Comparison of ENCODE assay signal across 14 cellular contexts in the genomic region with DNA sequence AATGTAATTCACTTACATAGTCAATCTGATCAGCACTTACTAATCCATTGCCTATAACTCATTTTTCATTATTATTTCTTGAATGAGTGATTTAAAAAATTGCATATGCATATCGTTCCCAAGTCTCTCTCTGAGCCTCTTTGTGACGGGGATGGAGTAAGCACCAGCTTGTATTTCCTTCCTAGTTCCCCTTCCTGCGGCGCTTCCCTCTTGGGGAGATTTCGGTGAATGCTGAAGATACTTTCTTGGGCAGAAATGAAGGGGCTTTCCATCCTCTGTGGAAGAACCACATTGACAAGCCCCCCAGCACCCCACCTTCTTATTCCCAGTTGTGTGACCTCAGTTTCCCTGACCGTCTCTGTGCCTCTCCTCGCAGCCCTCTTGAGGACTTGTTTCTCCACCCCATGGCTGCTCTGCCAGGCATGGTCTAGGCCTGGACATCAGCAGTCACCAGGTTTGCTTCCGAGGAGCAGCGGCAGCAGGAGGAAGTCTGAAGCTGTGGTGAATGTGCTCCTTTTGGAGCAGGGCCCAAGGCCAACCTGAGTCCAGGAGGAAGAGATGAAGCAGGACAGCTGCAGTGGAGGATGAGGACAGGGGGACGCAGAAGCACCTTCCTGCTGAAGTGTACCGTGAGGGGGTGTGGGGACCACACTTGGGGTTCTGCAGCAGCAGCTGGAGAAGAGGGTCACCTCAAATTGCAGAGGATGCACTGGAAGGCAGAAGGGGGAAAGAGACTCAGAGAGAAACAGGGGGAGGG.
A peak's percentile ranks its signal among the peaks of the same experiment; 100 is the strongest.
DNase-seq lines count a peak whose midpoint lies in the region; ATAC-seq, FAIRE-seq and TF ChIP-seq lines count a peak whose summit lies in the region.
"Had no signal": no experiment of that assay in that cellular context is flagged by ENCODE, and none has a peak within 500 bp of the region (broad histone marks: within the 10 kb centered on the region; RNA-seq: fewer than 3 reads in every experiment).

No MANE protein-coding gene starts in this region.

- H3K36me3 ChIP-seq in GM23338 (ENCODE audit: insufficient read depth) (no peaks in the 10 kb centered on the region), GM12878 (ENCODE audit: control insufficient read depth in 2 of 2, insufficient read depth in 2 of 2, low read length in 1 of 2) (no peaks in the 10 kb centered on the region; a peak in 3 of 4 replicates), mucosa of descending colon (ENCODE audit: low read depth) (no peaks in the 10 kb centered on the region), stomach (no peaks in the 10 kb centered on the region), ascending aorta (no peaks in the 10 kb centered on the region)
- H3K36me3 ChIP-seq: sigmoid colon had no signal

- no peak overlapping the region; the same call in 2 of the 3 replicates for H3K4me3 Mint-ChIP-seq in GM23338
- H3K4me3 Mint-ChIP-seq: activated CD4-positive, alpha-beta T cell treated with anti-CD3 and anti-CD28 coated beads, Interleukin-2, amount 10 ng/mL, durations not matched to agents 7 days and 5 days; HFFc6 had no signal

- H3K27ac ChIP-seq in GM23338 (ENCODE audit: low read depth), result no peak overlapping the region
- H3K27ac ChIP-seq in GM12878 (ENCODE audit: control insufficient read depth, insufficient read depth), result peak overlapping the region; percentile 99
- H3K27ac ChIP-seq in stomach, result peak overlapping the region; percentile 87 to 98 (median 97)
- no peak overlapping the region for H3K27ac ChIP-seq in ascending aorta

- BruUV-seq in GM12878 (replicated peaks; lab: Mats Ljungman, UMichigan), result no TSS peak

- ATAC-seq in GM23338 (no peak), GM12878 (no peak), mucosa of descending colon (peak; percentile 22), HG03175 (IDR thresholded peaks at IDR 0.05; ENCODE audit: unreplicated experiment) (no peak)

- peaks cover 11% of the 10 kb centered on the region for H3K27me3 Mint-ChIP-seq in GM23338 (ENCODE audit: insufficient read depth, low read depth, poor library complexity)
- H3K27me3 Mint-ChIP-seq: activated CD4-positive, alpha-beta T cell treated with anti-CD3 and anti-CD28 coated beads, Interleukin-2, amount 10 ng/mL, durations not matched to agents 7 days and 5 days had no signal

- H3K9me2 ChIP-seq in GM23338 (ENCODE audit: insufficient read depth), result no peaks in the 10 kb centered on the region

- 0 out of 2 replicates have a peak overlapping the region, but pooled peaks have one; percentile 83 for H3K27ac Mint-ChIP-seq in GM23338
- H3K27ac Mint-ChIP-seq: activated CD4-positive, alpha-beta T cell treated with anti-CD3 and anti-CD28 coated beads, Interleukin-2, amount 10 ng/mL, durations not matched to agents 7 days and 5 days; HFFc6 had no signal

- 90% methylated on average over 11 of the region's 11 CpGs for whole genome bisulfite sequencing in GM12878 (ENCODE audit: insufficient coverage, insufficient replicate concordance, low lambda C conversion rate, missing lambda C conversion rate)
- WGBS in stomach, 5 donors, result 52 to 66% (median 63%) methylated on average over 11 of the region's 11 CpGs

- TF ChIP-seq EP300 in GM12878 (IDR thresholded peaks at IDR 0.05; ENCODE audit: borderline replicate concordance in 1 of 2, control insufficient read depth in 1 of 2, low read depth in 2 of 2, low read length in 2 of 2), result no peak
- TF ChIP-seq EP300 in stomach (IDR thresholded peaks at IDR 0.05), result no peak

- no peak for TF ChIP-seq RAD21 in GM12878 (IDR thresholded peaks at IDR 0.05; ENCODE audit: insufficient read depth, low read depth, low read length)

- peaks cover 37% of the 10 kb centered on the region for H3K4me1 Mint-ChIP-seq in GM23338

- H3K36me3 Mint-ChIP-seq in GM23338 (ENCODE audit: low read depth), result no peaks in the 10 kb centered on the region; the same call in 2 of the 3 replicates

- H3K79me2 ChIP-seq in GM23338 (replicated peaks; ENCODE audit: insufficient read depth), result no peaks in the 10 kb centered on the region
- peaks cover 94% of the 10 kb centered on the region for H3K79me2 ChIP-seq in GM12878 (ENCODE audit: control insufficient read depth, insufficient read depth, low read length)

- intact Hi-C loops in GM12878 (cut with micrococcal nuclease; ENCODE audit: unreplicated experiment), result loop anchor here (1.0 to 5.0 kb wide), 3 partner anchors 69 to 298 kb away; a partner anchor contains a TSS
- intact Hi-C loops in mucosa of descending colon (cut with DNase I, micrococcal nuclease), result loop anchor here in 1 of 2 donors (10.0 kb wide), 1 partner anchor 65 kb away; no protein-coding TSS in a partner anchor
- intact Hi-C loops in stomach (cut with DNase I; ENCODE audit: low total_unique reads), result no loop called here
- intact Hi-C loops in ascending aorta (cut with DNase I), result no loop called here

- SMC1A ChIA-PET in GM12878 (lab: Charles Lee; ENCODE audit: uncharacterized antibody, unreplicated experiment), result interaction anchor here (0.8 to 17.5 kb wide), 27 partner anchors 14 to 190 kb away, joined by 3 to 411 read pairs (median 7); a partner anchor contains a TSS

- H3K9ac ChIP-seq in GM12878 (ENCODE audit: control insufficient read depth, insufficient read depth, low read length), result peak overlapping the region; percentile 90

- H3K9me3 ChIP-seq in GM12878 (replicated peaks; ENCODE audit: control insufficient read depth, insufficient read depth, low read length), result no peaks in the 10 kb centered on the region; the same call in 2 of the 3 replicates
- no peaks in the 10 kb centered on the region for H3K9me3 ChIP-seq in mucosa of descending colon
- no peaks in the 10 kb centered on the region for H3K9me3 ChIP-seq in stomach
- no peaks in the 10 kb centered on the region for H3K9me3 ChIP-seq in ascending aorta
- H3K9me3 ChIP-seq: sigmoid colon had no signal

- 0 out of 2 replicates have a peak, but pooled peaks cover 3% of the 10 kb centered on the region for H3F3A ChIP-seq in GM23338 (replicated peaks; ENCODE audit: low read depth)

- no peak for TF ChIP-seq POLR2A in GM12878 (IDR thresholded peaks at IDR 0.05; ENCODE audit: low read depth, low read length)
- no peak for TF ChIP-seq POLR2A in stomach (IDR thresholded peaks at IDR 0.05)

- RAD21 ChIA-PET in GM12878 (lab: Charles Lee; ENCODE audit: unreplicated experiment), result interaction anchor here (0.9 to 14.9 kb wide), 18 partner anchors 19 to 186 kb away, joined by 3 to 419 read pairs (median 30); a partner anchor contains a TSS

- no peak overlapping the region for H3K4me2 ChIP-seq in GM23338
- H3K4me2 ChIP-seq in GM12878 (ENCODE audit: control insufficient read depth, insufficient read depth), result peak overlapping the region; percentile 94

- POLR2A ChIA-PET in GM12878 (lab: Charles Lee), result interaction anchor here (0.5 to 16.9 kb wide), 15 partner anchors 20 to 187 kb away, joined by 3 to 445 read pairs (median 31); a partner anchor contains a TSS

- H3K4me1 ChIP-seq in GM23338 (ENCODE audit: insufficient read depth) (peaks cover 20% of the 10 kb centered on the region), GM12878 (ENCODE audit: control insufficient read depth, insufficient read depth, low read length) (peaks cover 50% of the 10 kb centered on the region), mucosa of descending colon (ENCODE audit: low read depth) (peaks cover 41% of the 10 kb centered on the region), stomach (peaks cover 29 to 64% (median 46%) of the 10 kb centered on the region in 4 donors), ascending aorta (no peaks in the 10 kb centered on the region)

- no peak for TF ChIP-seq CTCF in GM23338 (conservative IDR thresholded peaks at IDR 0.05; ENCODE audit: low read depth in 2 of 2)
- no peak for TF ChIP-seq CTCF in GM12878 (IDR thresholded peaks at IDR 0.05 in 2 of 3, conservative IDR thresholded peaks at IDR 0.05 in 1 of 3; ENCODE audit: control insufficient read depth in 2 of 3, extremely low read depth in 1 of 3, insufficient read depth in 1 of 3, low read depth in 3 of 3, low read length in 3 of 3)
- TF ChIP-seq CTCF in mucosa of descending colon (IDR thresholded peaks at IDR 0.05), result no peak
- TF ChIP-seq CTCF in stomach (IDR thresholded peaks at IDR 0.05), result no peak
- TF ChIP-seq CTCF in ascending aorta (IDR thresholded peaks at IDR 0.05), result no peak

- peak overlapping the region; percentile 93 for H2AFZ ChIP-seq in GM23338
- no peak overlapping the region for H2AFZ ChIP-seq in GM12878 (ENCODE audit: control insufficient read depth, low read depth, low read length)

- no peaks in the 10 kb centered on the region for H3K27me3 ChIP-seq in GM23338 (ENCODE audit: insufficient read depth)
- no peaks in the 10 kb centered on the region for H3K27me3 ChIP-seq in GM12878 (replicated peaks in 1 of 2; ENCODE audit: control insufficient read depth in 2 of 2, insufficient read depth in 2 of 2, low read length in 1 of 2)
- no peaks in the 10 kb centered on the region for H3K27me3 ChIP-seq in stomach
- no peaks in the 10 kb centered on the region for H3K27me3 ChIP-seq in ascending aorta
- H3K27me3 ChIP-seq: sigmoid colon had no signal

- H4K20me1 ChIP-seq in GM23338 (replicated peaks; ENCODE audit: insufficient read depth), result no peaks in the 10 kb centered on the region
- no peaks in the 10 kb centered on the region for H4K20me1 ChIP-seq in GM12878 (ENCODE audit: control insufficient read depth, insufficient read depth)

- in situ Hi-C loops in GM12878 (cut with MboI), result loop anchor here (5.0 kb wide), 3 partner anchors 67 to 188 kb away; a partner anchor contains a TSS

- FAIRE-seq in GM12878 (lab: Jason Lieb, UNC), result no peak

- DNase-seq in GM23338 (ENCODE audit: low spot score), result no peak
- no peak for DNase-seq in GM12878 (ENCODE audit: low read depth, low spot score)
- DNase-seq in mucosa of descending colon, result peak; percentile 56 to 76 (median 62)
- peak; percentile 63 for DNase-seq in stomach
- DNase-seq in NCI-H82 (lab: John Stamatoyannopoulos, UW), result no peak
- no peak for DNase-seq in ascending aorta (ENCODE audit: low spot score in 2 of 2)
- DNase-seq: activated CD4-positive, alpha-beta T cell treated with anti-CD3 and anti-CD28 coated beads, Interleukin-2, amount 10 ng/mL, durations not matched to agents 7 days and 5 days; amniotic stem cell; HFFc6; midbrain; NCI-H226; sigmoid colon; T-helper 1 cell had no signal

- H3K9me3 Mint-ChIP-seq in GM23338, result no peaks in the 10 kb centered on the region
- H3K9me3 Mint-ChIP-seq: HFFc6 had no signal

- H3K4me3 ChIP-seq in GM23338 (no peak overlapping the region), GM12878 (peak overlapping the region; percentile 89), mucosa of descending colon (no peak overlapping the region), stomach (no peak overlapping the region), ascending aorta (no peak overlapping the region)
- H3K4me3 ChIP-seq: sigmoid colon had no signal

- CTCF ChIA-PET in GM12878 (lab: Yijun Ruan, JAX), result interaction anchor here (0.8 to 13.5 kb wide), 17 partner anchors 10 to 385 kb away, joined by 3 to 166 read pairs (median 7); a partner anchor contains a TSS

TF ChIP-seq in GM23338, 12 proteins besides CTCF, POLR2A, EP300 and RAD21:
- no peak for TF ChIP-seq CREB1 (CRISPR knock-in tag; IDR thresholded peaks at IDR 0.05; ENCODE audit: low read depth)
TF ChIP-seq in GM23338: peak in this region for 0.

TF ChIP-seq in GM12878, 131 proteins besides CTCF, POLR2A, EP300 and RAD21 (continues in another document):
- TF ChIP-seq ATF7 (IDR thresholded peaks at IDR 0.05; ENCODE audit: low read depth) (no peak), NFYA (IDR thresholded peaks at IDR 0.05; ENCODE audit: borderline replicate concordance, low read depth, low read length) (no peak), ASH2L (IDR thresholded peaks at IDR 0.05; ENCODE audit: borderline replicate concordance, low read depth) (no peak), SMARCA5 (IDR thresholded peaks at IDR 0.05) (0 out of 2 replicates have a peak, but pooled peaks have one; percentile 34)

Comparison
In these comparisons a context has a peak if more than half of its experiments do, and no peak if none do; other contexts are left out.
1. DNase-seq: peak in mucosa of descending colon (3 of 3) and stomach (single experiment); none in GM23338 (single experiment), GM12878 (single experiment), NCI-H82 (single experiment) and ascending aorta (0 of 2).
2. H3K27ac ChIP-seq: peak in GM12878 (single experiment) and stomach (5 of 5); none in GM23338 (single experiment) and ascending aorta (0 of 2).